20 cellular contexts compared by ENCODE assay signal in the genomic region with DNA sequence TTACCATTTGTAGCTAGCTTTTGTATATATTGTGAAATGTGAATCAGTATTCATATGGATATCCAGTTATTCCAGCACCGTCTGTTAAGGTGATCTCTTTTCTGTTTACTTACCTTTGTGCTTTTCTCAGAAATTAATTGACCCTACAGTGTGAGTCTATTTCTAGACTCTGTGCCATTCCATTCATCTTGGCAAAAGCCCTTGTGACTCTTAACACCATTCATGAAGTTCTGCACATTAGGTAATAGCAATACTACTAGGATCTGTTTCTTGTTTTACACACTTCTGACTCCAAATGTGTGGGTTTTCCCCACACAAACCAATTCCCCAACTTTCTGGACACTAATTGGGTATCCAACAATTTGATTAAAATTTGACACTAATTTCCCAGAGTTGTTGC. TPM values are rescaled to one million over a fixed set of nuclear protein-coding genes. Genes with fewer than 3 reads are reported as not detected.
A peak's percentile ranks its signal among the peaks of the same experiment; 100 is the strongest.
DNase-seq lines count a peak whose midpoint lies in the region; ATAC-seq and TF ChIP-seq lines count a peak whose summit lies in the region.
"Had no signal": no experiment of that assay in that cellular context is flagged by ENCODE, and none has a peak within 500 bp of the region (broad histone marks: within the 10 kb centered on the region; RNA-seq: fewer than 3 reads in every experiment).

No MANE protein-coding gene starts in this region.

- DNase-seq in Right ventricle myocardium inferior (ENCODE audit: missing footprints) (no peak), right atrium auricular region (ENCODE audit: low spot score) (no peak), NCI-H69 (lab: John Stamatoyannopoulos, UW) (peak; percentile 19), left ventricle myocardium inferior (no peak), psoas muscle (no peak), progenitor cell of endocrine pancreas (ENCODE audit: low spot score, unreplicated experiment) (no peak), NCI-H2107 (lab: John Stamatoyannopoulos, UW) (no peak), right lobe of liver (no peak)
- DNase-seq: Caco-2; CD4-positive, CD25-positive, alpha-beta regulatory T cell; CD8-positive, alpha-beta T cell; DMS153; DND-41; GM23248; H7; HCEC 1CT had no signal

- H3K4me3 ChIP-seq in right atrium auricular region (no peak overlapping the region), left ventricle myocardium inferior (no peak overlapping the region), psoas muscle (no peak overlapping the region), right lobe of liver (no peak overlapping the region)
- H3K4me3 ChIP-seq: BLaER1, GM23248 had no signal

- H3K27ac Mint-ChIP-seq in progenitor cell of endocrine pancreas, result no peak overlapping the region
- H3K27ac Mint-ChIP-seq: B cell; CD8-positive, alpha-beta T cell had no signal

- H3K27me3 ChIP-seq in right atrium auricular region (no peaks in the 10 kb centered on the region), left ventricle myocardium inferior (ENCODE audit: low read depth) (no peaks in the 10 kb centered on the region), psoas muscle (ENCODE audit: insufficient read depth in 3 of 3, low read length in 2 of 3) (no peaks in the 10 kb centered on the region), right lobe of liver (no peaks in the 10 kb centered on the region)
- H3K27me3 ChIP-seq: BLaER1 had no signal

- no peak overlapping the region for H3K4me3 Mint-ChIP-seq in progenitor cell of endocrine pancreas (ENCODE audit: low read depth)
- H3K4me3 Mint-ChIP-seq: B cell; CD4-positive, CD25-positive, alpha-beta regulatory T cell; CD8-positive, alpha-beta T cell had no signal

- no peak for TF ChIP-seq CTCF in right atrium auricular region (IDR thresholded peaks at IDR 0.05)
- TF ChIP-seq CTCF in left ventricle myocardium inferior (IDR thresholded peaks at IDR 0.05; ENCODE audit: borderline replicate concordance), result no peak
- TF ChIP-seq CTCF in psoas muscle (IDR thresholded peaks at IDR 0.05), result no peak
- TF ChIP-seq CTCF in progenitor cell of endocrine pancreas (IDR thresholded peaks at IDR 0.05; ENCODE audit: unreplicated experiment), result no peak
- no peak for TF ChIP-seq CTCF in right lobe of liver (IDR thresholded peaks at IDR 0.05)

- H3K9me3 Mint-ChIP-seq in progenitor cell of endocrine pancreas (ENCODE audit: low read depth), result peaks cover 2% of the 10 kb centered on the region

- H3K27ac ChIP-seq in right atrium auricular region (no peak overlapping the region), left ventricle myocardium inferior (replicated peaks) (peak overlapping the region; percentile 20), psoas muscle (no peak overlapping the region), right lobe of liver (no peak overlapping the region)
- H3K27ac ChIP-seq: 22Rv1, BLaER1, C4-2B, GM23248 had no signal

- H3K4me1 ChIP-seq in right atrium auricular region, result no peaks in the 10 kb centered on the region
- peaks cover 8% of the 10 kb centered on the region for H3K4me1 ChIP-seq in left ventricle myocardium inferior
- peaks cover 7% of the 10 kb centered on the region for H3K4me1 ChIP-seq in psoas muscle
- H3K4me1 ChIP-seq in right lobe of liver, result no peaks in the 10 kb centered on the region
- H3K4me1 ChIP-seq: BLaER1 had no signal

- TF ChIP-seq POLR2A in right lobe of liver (IDR thresholded peaks at IDR 0.05), result no peak

- H3K36me3 Mint-ChIP-seq in progenitor cell of endocrine pancreas (ENCODE audit: insufficient read depth), result peaks cover 20% of the 10 kb centered on the region

- WGBS in psoas muscle, 3 donors, result 28 to 39% (median 32%) methylated on average over 1 of the region's 1 CpG
- 89% methylated on average over 1 of the region's 1 CpG for WGBS in right lobe of liver (ENCODE audit: insufficient coverage, low coverage, low lambda C conversion rate, missing lambda C conversion rate)

- H3K9me3 ChIP-seq in right atrium auricular region (no peaks in the 10 kb centered on the region), left ventricle myocardium inferior (replicated peaks) (peaks cover 7% of the 10 kb centered on the region), psoas muscle (peaks cover 6% of the 10 kb centered on the region), right lobe of liver (no peaks in the 10 kb centered on the region)

- H3K27me3 Mint-ChIP-seq in progenitor cell of endocrine pancreas, result no peaks in the 10 kb centered on the region
- H3K27me3 Mint-ChIP-seq: B cell; CD4-positive, CD25-positive, alpha-beta regulatory T cell had no signal

- peaks cover 11% of the 10 kb centered on the region for H3K4me1 Mint-ChIP-seq in progenitor cell of endocrine pancreas (ENCODE audit: low read depth)

- H3K36me3 ChIP-seq in right atrium auricular region (no peaks in the 10 kb centered on the region), left ventricle myocardium inferior (peaks cover 7% of the 10 kb centered on the region), psoas muscle (ENCODE audit: insufficient read depth in 1 of 2, low read depth in 1 of 2) (peaks cover 0 to 2% of the 10 kb centered on the region in 2 donors), right lobe of liver (no peaks in the 10 kb centered on the region)

- intact Hi-C loops in Right ventricle myocardium inferior (cut with DNase I), result loop anchor here (2.0 kb wide), 1 partner anchor 39 kb away; no protein-coding TSS in a partner anchor
- intact Hi-C loops in left ventricle myocardium inferior (cut with micrococcal nuclease), result no loop called here
- intact Hi-C loops in psoas muscle (cut with DNase I), result no loop called here
- intact Hi-C loops in right lobe of liver (cut with DNase I), result no loop called here

- peak; percentile 31 for ATAC-seq in Right ventricle myocardium inferior
- ATAC-seq in psoas muscle, result peak in 3 of 4 donors; percentile 39 to 77 (median 59)
- ATAC-seq in right lobe of liver, result no peak
- ATAC-seq: CD8-positive, alpha-beta T cell had no signal

RNA-seq across cellular contexts. Expression of gene SLC12A2, which starts 40.4 kb away (rescaled TPM):
- total RNA-seq in Right ventricle myocardium inferior (10.7 TPM), right atrium auricular region (10 to 100 TPM in 1 of 2 donors, 1 to 10 TPM in 1; 9.1 to 17.1 TPM), left ventricle myocardium inferior (11.5 TPM), psoas muscle (10 to 100 TPM; 11.7 to 25.8 (median 16.3) TPM), progenitor cell of endocrine pancreas (51.7 and 57.4 TPM in 2 replicates), right lobe of liver (1 to 10 TPM; 3.1 to 9.8 (median 8.1) TPM)
- 1 to 10 TPM; 1.7 to 8.0 (median 3.3) TPM for polyA plus RNA-seq in psoas muscle

Comparison
In these comparisons a context has a peak if more than half of its experiments do, and no peak if none do; other contexts are left out.
1. ATAC-seq: peak in Right ventricle myocardium inferior (single experiment) and psoas muscle (3 of 4); none in right lobe of liver (0 of 4).